ENCODE assay signal across 12 cellular contexts in genomic region chr15:96344120-96344705, GRCh38. TPM values are rescaled to one million over a fixed set of nuclear protein-coding genes. Genes with fewer than 3 reads are reported as not detected.
A peak's percentile ranks its signal among the peaks of the same experiment; 100 is the strongest.
DNase-seq lines count a peak whose midpoint lies in the region; ATAC-seq and TF ChIP-seq lines count a peak whose summit lies in the region.
"Had no signal": no experiment of that assay in that cellular context is flagged by ENCODE, and none has a peak within 500 bp of the region (broad histone marks: within the 10 kb centered on the region; RNA-seq: fewer than 3 reads in every experiment).

No MANE protein-coding gene starts in this region.

- CTCF ChIA-PET in A673 (lab: Charles Lee) = no interaction called here

- H3K79me2 ChIP-seq in parathyroid adenoma = peaks cover 54% of the 10 kb centered on the region

- H3K27me3 ChIP-seq in A673 (replicated peaks; ENCODE audit: insufficient read depth, low read depth, low read length, poor library complexity) = no peaks in the 10 kb centered on the region
- H3K27me3 ChIP-seq in parathyroid adenoma (ENCODE audit: control insufficient read depth, insufficient read depth, low read length) = no peaks in the 10 kb centered on the region
- H3K27me3 ChIP-seq: SJSA1 had no signal

- H3K36me3 ChIP-seq in A673 (ENCODE audit: insufficient read depth, low read length, poor library complexity, severe bottlenecking) (peaks cover 29% of the 10 kb centered on the region), parathyroid adenoma (ENCODE audit: control insufficient read depth, insufficient read depth, low read length) (no peaks in the 10 kb centered on the region)

- no peak overlapping the region for H3K9ac ChIP-seq in parathyroid adenoma

- H3K4me1 ChIP-seq in A673 (ENCODE audit: insufficient read depth, low read length, poor library complexity, severe bottlenecking) (peaks cover 73% of the 10 kb centered on the region), parathyroid adenoma (peaks cover 10% of the 10 kb centered on the region)

- no peak overlapping the region for H2AFZ ChIP-seq in parathyroid adenoma

- DNase-seq in A673 (ENCODE audit: low spot score) (peak; percentile 8), fibroblast of villous mesenchyme (ENCODE audit: low read depth) (no peak), Ammon's horn (ENCODE audit: low spot score) (no peak), cerebellum (ENCODE audit: low spot score) (no peak)
- DNase-seq: AML-193, hypothalamus had no signal

- H3K9me3 ChIP-seq in A673 (ENCODE audit: low read depth, low read length, poor library complexity, severe bottlenecking) (no peaks in the 10 kb centered on the region), parathyroid adenoma (ENCODE audit: control insufficient read depth, low read length) (no peaks in the 10 kb centered on the region)
- H3K9me3 ChIP-seq: SJSA1 had no signal

- ATAC-seq in GM19035 (IDR thresholded peaks at IDR 0.05; ENCODE audit: unreplicated experiment) = no peak
- no peak for ATAC-seq in HG02759 (IDR thresholded peaks at IDR 0.05; ENCODE audit: unreplicated experiment)

- BruUV-seq in A673 (replicated peaks; lab: Mats Ljungman, UMichigan) = no TSS peak

- H3K27ac ChIP-seq in A673 (ENCODE audit: low read depth, low read length, poor library complexity, severe bottlenecking) (peak overlapping the region; percentile 79), VCaP (peak overlapping the region; percentile 100), parathyroid adenoma (peak overlapping the region; percentile 96)
- H3K27ac ChIP-seq: SJSA1 had no signal

- POLR2A ChIA-PET in A673 (lab: Charles Lee; ENCODE audit: low non-redundant PET) = no interaction called here

- no peak for TF ChIP-seq CTCF in A673 (conservative IDR thresholded peaks at IDR 0.05; ENCODE audit: low read depth, low read length)
- TF ChIP-seq CTCF in VCaP (conservative IDR thresholded peaks at IDR 0.05) = no peak
- TF ChIP-seq CTCF in fibroblast of villous mesenchyme (IDR thresholded peaks at IDR 0.05; ENCODE audit: insufficient read depth, low read depth, low read length) = no peak
- TF ChIP-seq CTCF in parathyroid adenoma (IDR thresholded peaks at IDR 0.05) = no peak

- intact Hi-C loops in A673 (cut with micrococcal nuclease; ENCODE audit: unreplicated experiment) = loop anchor here (5.0 to 10.0 kb wide), 3 partner anchors 1049 to 1403 kb away; no protein-coding TSS in a partner anchor

- no peak overlapping the region for H3K4me2 ChIP-seq in parathyroid adenoma (ENCODE audit: low read length)

- H3K4me3 ChIP-seq in A673 (ENCODE audit: low read depth, low read length, poor library complexity, severe bottlenecking) (no peak overlapping the region), fibroblast of villous mesenchyme (ENCODE audit: low read depth, low read length) (peak overlapping the region; percentile 90), parathyroid adenoma (ENCODE audit: low read depth, low read length) (no peak overlapping the region)
- H3K4me3 ChIP-seq: SJSA1 had no signal

RNA-seq across cellular contexts. Expression of gene NR2F2, which starts 13.7 kb away (rescaled TPM):
- total RNA-seq in A673 (2021) (106 and 138 TPM in 2 replicates), fibroblast of villous mesenchyme (73.1 and 96.3 TPM in 2 replicates), cerebellum (22.8 TPM)
- total RNA-seq: activated CD4-positive, alpha-beta memory T cell treated with anti-CD3 and anti-CD28 coated beads, Interleukin-2, amount 10 ng/mL, durations not matched to agents 7 days and 5 days had no signal
